ENCODE assay signal across 24 cellular contexts in the genomic region with DNA sequence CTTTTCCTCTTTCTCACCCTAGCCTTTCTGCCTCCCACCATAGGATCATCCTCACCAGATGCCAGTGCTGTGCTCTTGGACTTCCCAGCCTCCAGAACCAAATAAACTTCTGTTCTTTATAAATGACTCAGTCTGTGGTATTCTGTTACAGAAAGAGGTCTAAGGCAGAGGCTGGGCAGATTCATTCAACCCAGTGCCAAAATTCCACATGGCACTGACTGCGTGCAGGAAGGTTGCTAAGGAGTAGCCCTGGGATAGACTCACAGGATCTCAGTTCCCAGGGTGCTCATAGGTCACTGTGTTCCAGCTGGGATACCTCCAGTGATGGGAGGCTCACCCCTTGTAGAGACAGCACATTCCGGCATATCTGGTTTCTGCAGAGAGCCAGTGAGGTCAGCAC. TPM values are rescaled to one million over a fixed set of nuclear protein-coding genes. Genes with fewer than 3 reads are reported as not detected.
"Had no signal": no experiment of that assay in that cellular context is flagged by ENCODE, and none has a peak within 500 bp of the region (broad histone marks: within the 10 kb centered on the region; RNA-seq: fewer than 3 reads in every experiment).

No MANE protein-coding gene starts in this region.

- FAIRE-seq: endometrium, keratinocyte, pancreas had no signal

- H3K27ac ChIP-seq: body of pancreas, cardiac muscle cell, gastrocnemius medialis, heart left ventricle, lower lobe of right lung, pancreas, psoas muscle, right atrium auricular region, thyroid gland had no signal

- ATAC-seq: activated T-cell treated with anti-CD3 and anti-CD28 coated beads, Interleukin-2, amount 50 U/mL, for 4 hours; body of pancreas; gastrocnemius medialis; heart left ventricle; lower lobe of right lung; mucosa of descending colon; pancreas; psoas muscle; T-cell had no signal

- DNase-seq: activated CD4-positive, alpha-beta T cell treated with anti-CD3 and anti-CD28 coated beads, Interleukin-2, amount 50 U/mL, for 4 hours; activated CD8-positive, alpha-beta memory T cell treated with anti-CD3 and anti-CD28 coated beads, Interleukin-2, amount 50 U/mL, for 48 hours; activated naive CD4-positive, alpha-beta T cell treated with Interleukin-2 at 50 U/mL for 16 hours; activated T-cell treated with anti-CD3 and anti-CD28 coated beads, Interleukin-2, amount 50 U/mL, for 4 hours; amygdala; body of pancreas; effector CD4-positive, alpha-beta T cell; gastrocnemius medialis; lower lobe of right lung; mesendoderm; mucosa of descending colon; nephron progenitor cell; pancreas; psoas muscle; stimulated activated CD4-positive, alpha-beta T cell treated with anti-CD3 and anti-CD28 coated beads, Interleukin-1b, Interleukin-23, amount 100 ng/mL, for 48 hours; substantia nigra; T-cell; thyroid gland had no signal

- H3K9me3 ChIP-seq: gastrocnemius medialis, lower lobe of right lung, pancreas, thyroid gland had no signal

- H3K4me3 ChIP-seq: body of pancreas, cardiac muscle cell, gastrocnemius medialis, heart left ventricle, lower lobe of right lung, mucosa of descending colon, pancreas, psoas muscle, right atrium auricular region, thyroid gland had no signal

- H3K36me3 ChIP-seq: cardiac muscle cell, gastrocnemius medialis, heart left ventricle, lower lobe of right lung, pancreas, right atrium auricular region, thyroid gland had no signal

- H3K27me3 ChIP-seq: body of pancreas, cardiac muscle cell, gastrocnemius medialis, heart left ventricle, pancreas, right atrium auricular region, thyroid gland had no signal

- H3K4me1 ChIP-seq: body of pancreas, gastrocnemius medialis, heart left ventricle, pancreas, psoas muscle, right atrium auricular region had no signal

RNA-seq across cellular contexts. Expression of a gene that starts 22.0 kb away (rescaled TPM):
- total RNA-seq: activated CD8-positive, alpha-beta memory T cell treated with anti-CD3 and anti-CD28 coated beads for 36 hours had no signal
